Comparison of ENCODE assay signal across 15 cellular contexts in genomic region chr13:22740264-22740663, GRCh38.
DNase-seq lines count a peak whose midpoint lies in the region; ATAC-seq and TF ChIP-seq lines count a peak whose summit lies in the region.
"Had no signal": no experiment of that assay in that cellular context is flagged by ENCODE, and none has a peak within 500 bp of the region (broad histone marks: within the 10 kb centered on the region; RNA-seq: fewer than 3 reads in every experiment).

No MANE protein-coding gene starts in this region.

- H3K36me3 ChIP-seq in DND-41 (ENCODE audit: insufficient read depth, low read length): no peaks in the 10 kb centered on the region
- H3K36me3 ChIP-seq in OCI-LY1 (ENCODE audit: insufficient read depth, low read length): no peaks in the 10 kb centered on the region

- H3K27me3 ChIP-seq in DND-41 (ENCODE audit: insufficient read depth, low read length, poor library complexity) (peaks cover 4% of the 10 kb centered on the region), OCI-LY1 (ENCODE audit: insufficient read depth, low read length) (no peaks in the 10 kb centered on the region)

- intact Hi-C loops in sciatic nerve (cut with DNase I): no loop called here

- ATAC-seq in DND-41 (ENCODE audit: insufficient read depth, low read depth): no peak
- ATAC-seq in sciatic nerve: no peak
- no peak for ATAC-seq in GM18909 (IDR thresholded peaks at IDR 0.05; ENCODE audit: poor library complexity, unreplicated experiment)
- ATAC-seq in HG02970 (IDR thresholded peaks at IDR 0.05; ENCODE audit: low FRiP score, unreplicated experiment): no peak
- ATAC-seq in GM21423 (IDR thresholded peaks at IDR 0.05; ENCODE audit: unreplicated experiment): no peak
- ATAC-seq: stimulated activated naive CD8-positive, alpha-beta T cell treated with anti-CD3 and anti-CD28 coated beads, Interleukin-15, amount 100 ng/mL, for 72 hours; T-cell had no signal

- H3K79me2 ChIP-seq in DND-41 (ENCODE audit: insufficient read depth, low read length) (no peaks in the 10 kb centered on the region), OCI-LY1 (ENCODE audit: insufficient read depth, low read length) (no peaks in the 10 kb centered on the region)
- H3K79me2 ChIP-seq: parathyroid adenoma had no signal

- H3K9me3 ChIP-seq in DND-41 (ENCODE audit: insufficient read depth, low read length, severe bottlenecking) (no peaks in the 10 kb centered on the region), OCI-LY1 (ENCODE audit: low read length) (no peaks in the 10 kb centered on the region)

- H4K20me1 ChIP-seq in DND-41 (ENCODE audit: insufficient read depth, low read length) (no peaks in the 10 kb centered on the region), OCI-LY1 (ENCODE audit: insufficient read depth, low read length) (no peaks in the 10 kb centered on the region)

- H3K36me3 Mint-ChIP-seq in glutamatergic neuron (ENCODE audit: unreplicated experiment): no peaks in the 10 kb centered on the region
- H3K36me3 Mint-ChIP-seq: activated CD4-positive, alpha-beta memory T cell treated with anti-CD3 and anti-CD28 coated beads for 36 hours; activated naive CD8-positive, alpha-beta T cell; T-cell had no signal

- H2AFZ ChIP-seq in DND-41 (ENCODE audit: low read depth, low read length) (no peak overlapping the region), OCI-LY1 (ENCODE audit: low read length) (no peak overlapping the region)
- H2AFZ ChIP-seq: parathyroid adenoma had no signal

- no peak overlapping the region for H3K27ac Mint-ChIP-seq in glutamatergic neuron (ENCODE audit: unreplicated experiment)
- H3K27ac Mint-ChIP-seq: activated CD4-positive, alpha-beta memory T cell treated with anti-CD3 and anti-CD28 coated beads for 36 hours; activated naive CD8-positive, alpha-beta T cell; stimulated activated naive CD8-positive, alpha-beta T cell treated with anti-CD3 and anti-CD28 coated beads, Interleukin-15, amount 100 ng/mL, for 72 hours; T-cell had no signal

- H3K27ac ChIP-seq in DND-41 (ENCODE audit: low read length) (no peak overlapping the region), OCI-LY1 (ENCODE audit: low read depth, low read length, poor library complexity, severe bottlenecking) (no peak overlapping the region)
- H3K27ac ChIP-seq: parathyroid adenoma had no signal

- DNase-seq in DND-41 (no peak), glutamatergic neuron (no peak), sciatic nerve (ENCODE audit: low spot score) (no peak)
- peak; percentile 28 for DNase-seq in Jurkat, Clone E6-1 (ENCODE audit: low read depth, low spot score)
- DNase-seq: activated CD4-positive, alpha-beta memory T cell treated with anti-CD3 and anti-CD28 coated beads for 36 hours; Calu3; dermis blood vessel endothelial cell; stimulated activated naive CD8-positive, alpha-beta T cell treated with anti-CD3 and anti-CD28 coated beads, Interleukin-15, amount 100 ng/mL, for 72 hours; T-cell had no signal

- H3K4me3 ChIP-seq in DND-41 (ENCODE audit: low read depth in 1 of 2, low read length in 2 of 2) (no peak overlapping the region), OCI-LY1 (ENCODE audit: low read depth, low read length, poor library complexity, severe bottlenecking) (no peak overlapping the region)
- H3K4me3 ChIP-seq in Jurkat, Clone E6-1 (ENCODE audit: low read length): no peak overlapping the region

- no peaks in the 10 kb centered on the region for H3F3A ChIP-seq in OCI-LY1 (ENCODE audit: insufficient read depth, low read length)

- no peak overlapping the region for H3K9ac ChIP-seq in DND-41 (ENCODE audit: low read depth, low read length)
- H3K9ac ChIP-seq in OCI-LY1 (ENCODE audit: low read length): no peak overlapping the region
- H3K9ac ChIP-seq: parathyroid adenoma had no signal

- H3K27me3 Mint-ChIP-seq in glutamatergic neuron (ENCODE audit: unreplicated experiment): no peaks in the 10 kb centered on the region

- TF ChIP-seq CTCF in DND-41 (IDR thresholded peaks at IDR 0.05; ENCODE audit: borderline replicate concordance, extremely low read depth, low read length, poor library complexity, severe bottlenecking) (peak; percentile 32), OCI-LY1 (IDR thresholded peaks at IDR 0.05; ENCODE audit: low read length) (peak; percentile 26; the same call in 1 of the 2 replicates), glutamatergic neuron (IDR thresholded peaks at IDR 0.05; ENCODE audit: partially characterized antibody, unreplicated experiment) (peak; percentile 34)

- no peaks in the 10 kb centered on the region for H3K9me2 ChIP-seq in OCI-LY1 (ENCODE audit: low read depth, low read length)

- H3K4me1 Mint-ChIP-seq in glutamatergic neuron (ENCODE audit: low read depth, unreplicated experiment): no peaks in the 10 kb centered on the region
- H3K4me1 Mint-ChIP-seq: stimulated activated naive CD8-positive, alpha-beta T cell treated with anti-CD3 and anti-CD28 coated beads, Interleukin-15, amount 100 ng/mL, for 72 hours; T-cell had no signal

- H3K4me2 ChIP-seq in DND-41 (ENCODE audit: insufficient read depth, low read length) (no peak overlapping the region), OCI-LY1 (ENCODE audit: low read length) (no peak overlapping the region)

- H3K4me3 Mint-ChIP-seq in glutamatergic neuron (ENCODE audit: unreplicated experiment): no peak overlapping the region
- H3K4me3 Mint-ChIP-seq: activated CD4-positive, alpha-beta memory T cell treated with anti-CD3 and anti-CD28 coated beads for 36 hours; activated naive CD8-positive, alpha-beta T cell; stimulated activated naive CD8-positive, alpha-beta T cell treated with anti-CD3 and anti-CD28 coated beads, Interleukin-15, amount 100 ng/mL, for 72 hours; T-cell had no signal

- no peaks in the 10 kb centered on the region for H3K9me3 Mint-ChIP-seq in glutamatergic neuron (ENCODE audit: unreplicated experiment)
- H3K9me3 Mint-ChIP-seq: activated CD4-positive, alpha-beta memory T cell treated with anti-CD3 and anti-CD28 coated beads for 36 hours; stimulated activated naive CD8-positive, alpha-beta T cell treated with anti-CD3 and anti-CD28 coated beads, Interleukin-15, amount 100 ng/mL, for 72 hours had no signal

- H3K4me1 ChIP-seq in DND-41 (ENCODE audit: insufficient read depth, low read length): no peaks in the 10 kb centered on the region
- no peaks in the 10 kb centered on the region for H3K4me1 ChIP-seq in OCI-LY1 (ENCODE audit: insufficient read depth, low read length, severe bottlenecking)
- H3K4me1 ChIP-seq: parathyroid adenoma had no signal
